Comparison of ENCODE assay signal across 1 cellular context in genomic region chr20:63782521-63782971, GRCh38.
TF ChIP-seq lines count a peak whose summit lies in the region.

No MANE protein-coding gene starts in this region.

TF ChIP-seq in HepG2, 621 proteins besides CTCF, POLR2A, EP300 and RAD21 (continued from another document and continues in another):
- no peak for TF ChIP-seq LBX2 (CRISPR knock-in tag; IDR thresholded peaks at IDR 0.05; ENCODE audit: borderline replicate concordance)
- no peak for TF ChIP-seq ZNF713 (CRISPR knock-in tag; IDR thresholded peaks at IDR 0.05)
- TF ChIP-seq U2AF1 (optimal IDR thresholded peaks at IDR 0.05; ENCODE audit: low read depth, low read length), result no peak
- TF ChIP-seq IRF2 (CRISPR knock-in tag; IDR thresholded peaks at IDR 0.05), result no peak
- no peak for TF ChIP-seq ZIK1 (CRISPR knock-in tag; IDR thresholded peaks at IDR 0.05; ENCODE audit: borderline replicate concordance, low read depth)
- peak; percentile 71 for TF ChIP-seq ZNF121 (CRISPR knock-in tag; IDR thresholded peaks at IDR 0.05)
- TF ChIP-seq PCBP1 (IDR thresholded peaks at IDR 0.05; ENCODE audit: borderline replicate concordance, low read depth, low read length), result no peak
- no peak for TF ChIP-seq ZNF546 (CRISPR knock-in tag; conservative IDR thresholded peaks at IDR 0.05)
- no peak for TF ChIP-seq E2F2 (CRISPR knock-in tag; IDR thresholded peaks at IDR 0.05; ENCODE audit: borderline replicate concordance)
- TF ChIP-seq HNF1A (IDR thresholded peaks at IDR 0.05; ENCODE audit: low read depth), result no peak
- TF ChIP-seq HNF1A (CRISPR knock-in tag; IDR thresholded peaks at IDR 0.05; ENCODE audit: borderline replicate concordance), result peak; percentile 43; the same call in 1 of the 2 replicates
- no peak for TF ChIP-seq TFE3 (CRISPR knock-in tag; IDR thresholded peaks at IDR 0.05)
- TF ChIP-seq PRPF4 (IDR thresholded peaks at IDR 0.05; ENCODE audit: low read depth, low read length, poor library complexity, severe bottlenecking), result no peak
- TF ChIP-seq FOXM1 (CRISPR knock-in tag; IDR thresholded peaks at IDR 0.05), result no peak
- no peak for TF ChIP-seq ZNF18 (CRISPR knock-in tag; IDR thresholded peaks at IDR 0.05; ENCODE audit: insufficient replicate concordance)
- no peak for TF ChIP-seq ATF7 (IDR thresholded peaks at IDR 0.05)
- TF ChIP-seq ATF7 (CRISPR knock-in tag; IDR thresholded peaks at IDR 0.05), result peak; percentile 74; the same call in 1 of the 2 replicates
- TF ChIP-seq MXD4 (CRISPR knock-in tag; IDR thresholded peaks at IDR 0.05), result 0 out of 2 replicates have a peak, but pooled peaks have one; percentile 12
- TF ChIP-seq ZNF292 (CRISPR knock-in tag; IDR thresholded peaks at IDR 0.05; ENCODE audit: borderline replicate concordance, low read depth), result no peak
- no peak for TF ChIP-seq BCLAF1 (IDR thresholded peaks at IDR 0.05)
- no peak for TF ChIP-seq GABPB1 (CRISPR knock-in tag; IDR thresholded peaks at IDR 0.05)
- TF ChIP-seq SNAPC4 (CRISPR knock-in tag; IDR thresholded peaks at IDR 0.05), result no peak
- no peak for TF ChIP-seq ZNF20 (CRISPR knock-in tag; IDR thresholded peaks at IDR 0.05)
- no peak for TF ChIP-seq CREB1 (IDR thresholded peaks at IDR 0.05)
- no peak for TF ChIP-seq CREB1 (CRISPR knock-in tag; IDR thresholded peaks at IDR 0.05)
- TF ChIP-seq ATF5 (CRISPR knock-in tag; IDR thresholded peaks at IDR 0.05; ENCODE audit: low read depth), result peak; percentile 31; the same call in 1 of the 2 replicates
- TF ChIP-seq ATM (IDR thresholded peaks at IDR 0.05; ENCODE audit: borderline replicate concordance), result no peak
- no peak for TF ChIP-seq RXRA (CRISPR knock-in tag; IDR thresholded peaks at IDR 0.05)
- no peak for TF ChIP-seq ZNF558 (CRISPR knock-in tag; IDR thresholded peaks at IDR 0.05; ENCODE audit: borderline replicate concordance)
- no peak for TF ChIP-seq KLF6 (CRISPR knock-in tag; IDR thresholded peaks at IDR 0.05)
- 0 out of 2 replicates have a peak, but pooled peaks have one; percentile 52 for TF ChIP-seq MTA1 (CRISPR knock-in tag; IDR thresholded peaks at IDR 0.05; ENCODE audit: borderline replicate concordance)
- TF ChIP-seq AGO1 (IDR thresholded peaks at IDR 0.05; ENCODE audit: low read depth, low read length, poor library complexity, severe bottlenecking), result peak; percentile 52
- TF ChIP-seq HMGXB4 (CRISPR knock-in tag; IDR thresholded peaks at IDR 0.05; ENCODE audit: borderline replicate concordance in 1 of 2, low read depth in 1 of 2), result no peak
- no peak for TF ChIP-seq GATA4 (IDR thresholded peaks at IDR 0.05; ENCODE audit: borderline replicate concordance, low read depth)
- TF ChIP-seq ZBTB7A (CRISPR knock-in tag; IDR thresholded peaks at IDR 0.05), result no peak
- TF ChIP-seq GTF3A (CRISPR knock-in tag; conservative IDR thresholded peaks at IDR 0.05), result no peak
- TF ChIP-seq ZNF782 (CRISPR knock-in tag; IDR thresholded peaks at IDR 0.05; ENCODE audit: borderline replicate concordance), result 0 out of 2 replicates have a peak, but pooled peaks have one; percentile 54
- no peak for TF ChIP-seq ZNF468 (CRISPR knock-in tag; IDR thresholded peaks at IDR 0.05)
